Comparison of ENCODE assay signal across 8 cellular contexts in genomic region chr1:173867753-173868265, GRCh38. TPM values are rescaled to one million over a fixed set of nuclear protein-coding genes. Genes with fewer than 3 reads are reported as not detected.
DNase-seq lines count a peak whose midpoint lies in the region; ATAC-seq and TF ChIP-seq lines count a peak whose summit lies in the region.

Gene GAS5, minus strand, starts transcription at chr1:173867989.

- DNase-seq in CD4-positive, alpha-beta memory T cell = peak; percentile 98 to 100 (median 99)
- DNase-seq in HL-60 (ENCODE audit: low read depth in 1 of 2, low spot score in 1 of 2) (peak; percentile 99 to 100), NK-92 (lab: John Stamatoyannopoulos, UW; ENCODE audit: unreplicated experiment) (peak; percentile 96), medulla oblongata (ENCODE audit: extremely low spot score) (peak; percentile 100)
- peak; percentile 99 for DNase-seq in effector memory CD4-positive, alpha-beta T cell
- peak; percentile 97 for DNase-seq in stimulated activated CD8-positive, alpha-beta memory T cell treated with anti-CD3 and anti-CD28 coated beads, Interleukin-12 subunit alpha, Interleukin-12 subunit beta, amount 100 ng/mL, for 1 hour (ENCODE audit: low read depth)

- H3K36me3 ChIP-seq in CD4-positive, alpha-beta memory T cell (ENCODE audit: insufficient read depth, low read length) = peaks cover 40% of the 10 kb centered on the region
- H3K36me3 ChIP-seq in effector memory CD4-positive, alpha-beta T cell (ENCODE audit: control insufficient read depth, insufficient read depth, low read length) = peaks cover 30% of the 10 kb centered on the region

- H3K4me1 Mint-ChIP-seq in CD4-positive, alpha-beta memory T cell = peaks cover 52 to 92% (median 63%) of the 10 kb centered on the region in 4 donors

- no peaks in the 10 kb centered on the region for H3K27me3 ChIP-seq in CD4-positive, alpha-beta memory T cell (ENCODE audit: insufficient read depth, low read length)
- no peaks in the 10 kb centered on the region for H3K27me3 ChIP-seq in HL-60 (ENCODE audit: insufficient read depth, poor library complexity, severe bottlenecking)
- H3K27me3 ChIP-seq in effector memory CD4-positive, alpha-beta T cell (replicated peaks; ENCODE audit: control insufficient read depth, insufficient read depth, low read length, poor library complexity, severe bottlenecking) = no peaks in the 10 kb centered on the region

- H3K36me3 Mint-ChIP-seq in CD4-positive, alpha-beta memory T cell = peaks cover 42 to 65% of the 10 kb centered on the region in 2 donors

- peak within 1 kb of the TSS; percentile 89 for H3K27ac ChIP-seq in CD4-positive, alpha-beta memory T cell (ENCODE audit: low read depth, low read length)
- H3K27ac ChIP-seq in HL-60 (replicated peaks) = peak within 1 kb of the TSS; percentile 93
- peak within 1 kb of the TSS; percentile 94 for H3K27ac ChIP-seq in effector memory CD4-positive, alpha-beta T cell (ENCODE audit: insufficient read depth, low read length, poor library complexity, severe bottlenecking)

- CTCF ChIA-PET in CD4-positive, alpha-beta memory T cell (lab: Charles Lee; ENCODE audit: partially characterized antibody) = interaction anchor here (1.0 to 2.0 kb wide), 7 partner anchors 11 to 438 kb away, joined by 3 to 5 read pairs (median 3); partner anchors contain the start of gene DARS2
- CTCF ChIA-PET in activated CD8-positive, alpha-beta memory T cell treated with anti-CD3 and anti-CD28 coated beads for 36 hours (lab: Charles Lee) = interaction anchor here (0.6 to 2.1 kb wide), 2 partner anchors 44 to 1227 kb away, joined by 3 to 5 read pairs; no protein-coding TSS in a partner anchor

- ATAC-seq in GM19455 (IDR thresholded peaks at IDR 0.05; ENCODE audit: unreplicated experiment) = peak; percentile 65

- H3K9me3 Mint-ChIP-seq in CD4-positive, alpha-beta memory T cell = peaks cover 0 to 8% (median 0%) of the 10 kb centered on the region in 8 donors

- peak within 1 kb of the TSS; percentile 71 to 79 for H3K4me3 ChIP-seq in CD4-positive, alpha-beta memory T cell (ENCODE audit: low read length in 2 of 2)
- peak within 1 kb of the TSS; percentile 82 for H3K4me3 ChIP-seq in HL-60 (replicated peaks; ENCODE audit: insufficient read depth, low read length)
- H3K4me3 ChIP-seq in effector memory CD4-positive, alpha-beta T cell (ENCODE audit: insufficient read depth, low read depth, low read length, poor library complexity, severe bottlenecking) = peak within 1 kb of the TSS; percentile 78

- H3K4me3 Mint-ChIP-seq in CD4-positive, alpha-beta memory T cell = peak within 1 kb of the TSS; percentile 95 to 99 (median 96)

- POLR2A ChIA-PET in CD4-positive, alpha-beta memory T cell (lab: Charles Lee; ENCODE audit: partially characterized antibody) = interaction anchor here (0.6 to 7.0 kb wide), 29 partner anchors 7 to 1335 kb away, joined by 3 to 81 read pairs (median 4); partner anchors contain the start of genes CACYBP, CENPL, DARS2 and KLHL20
- POLR2A ChIA-PET in activated CD8-positive, alpha-beta memory T cell treated with anti-CD3 and anti-CD28 coated beads for 36 hours (lab: Charles Lee) = interaction anchor here (0.5 to 2.2 kb wide), 6 partner anchors 7 to 392 kb away, joined by 3 to 12 read pairs (median 6); partner anchors contain the start of genes CENPL, DARS2 and PRDX6

- intact Hi-C loops in CD4-positive, alpha-beta memory T cell (cut with micrococcal nuclease) = loop anchor here (1.0 to 10.0 kb wide), 12 partner anchors 43 to 1336 kb away; partner anchors contain the start of genes CACYBP, MRPS14, PRDX6 and RABGAP1L

- no peak for TF ChIP-seq CTCF in HL-60 (IDR thresholded peaks at IDR 0.05; ENCODE audit: insufficient read depth, low read length)

- no peaks in the 10 kb centered on the region for H3K27me3 Mint-ChIP-seq in CD4-positive, alpha-beta memory T cell

- peaks cover 84% of the 10 kb centered on the region for H3K4me1 ChIP-seq in CD4-positive, alpha-beta memory T cell (ENCODE audit: insufficient read depth, low read length)
- peaks cover 41% of the 10 kb centered on the region for H3K4me1 ChIP-seq in effector memory CD4-positive, alpha-beta T cell (ENCODE audit: control insufficient read depth, insufficient read depth, low read length, poor library complexity, severe bottlenecking)

- H3K27ac Mint-ChIP-seq in CD4-positive, alpha-beta memory T cell = peak within 1 kb of the TSS; percentile 94 to 99 (median 97)

- H3K9me3 ChIP-seq in CD4-positive, alpha-beta memory T cell (ENCODE audit: control insufficient read depth in 1 of 2, low read length in 2 of 2) = no peaks in the 10 kb centered on the region
- no peaks in the 10 kb centered on the region for H3K9me3 ChIP-seq in effector memory CD4-positive, alpha-beta T cell (ENCODE audit: control insufficient read depth, low read length)

RNA-seq across cellular contexts. Expression of gene GAS5, which starts in this region (rescaled TPM):
- total RNA-seq in CD4-positive, alpha-beta memory T cell = 100 to 1,000 TPM; 676 to 709 TPM
- polyA plus RNA-seq in CD4-positive, alpha-beta memory T cell = 100 to 1,000 TPM; 312 to 395 TPM
- total RNA-seq in activated CD8-positive, alpha-beta memory T cell treated with anti-CD3 and anti-CD28 coated beads for 36 hours = 1,000 to 10,000 TPM in 1 of 2 experiments, 100 to 1,000 TPM in 1; 977 to 1,024 TPM

Comparison
In these comparisons a context has a peak if more than half of its experiments do, and no peak if none do; other contexts are left out.
1. Peak in every context shown above with its lines: DNase-seq, ATAC-seq, H3K4me3 ChIP-seq and H3K27ac ChIP-seq.